10 cellular contexts compared by ENCODE assay signal in the genomic region with DNA sequence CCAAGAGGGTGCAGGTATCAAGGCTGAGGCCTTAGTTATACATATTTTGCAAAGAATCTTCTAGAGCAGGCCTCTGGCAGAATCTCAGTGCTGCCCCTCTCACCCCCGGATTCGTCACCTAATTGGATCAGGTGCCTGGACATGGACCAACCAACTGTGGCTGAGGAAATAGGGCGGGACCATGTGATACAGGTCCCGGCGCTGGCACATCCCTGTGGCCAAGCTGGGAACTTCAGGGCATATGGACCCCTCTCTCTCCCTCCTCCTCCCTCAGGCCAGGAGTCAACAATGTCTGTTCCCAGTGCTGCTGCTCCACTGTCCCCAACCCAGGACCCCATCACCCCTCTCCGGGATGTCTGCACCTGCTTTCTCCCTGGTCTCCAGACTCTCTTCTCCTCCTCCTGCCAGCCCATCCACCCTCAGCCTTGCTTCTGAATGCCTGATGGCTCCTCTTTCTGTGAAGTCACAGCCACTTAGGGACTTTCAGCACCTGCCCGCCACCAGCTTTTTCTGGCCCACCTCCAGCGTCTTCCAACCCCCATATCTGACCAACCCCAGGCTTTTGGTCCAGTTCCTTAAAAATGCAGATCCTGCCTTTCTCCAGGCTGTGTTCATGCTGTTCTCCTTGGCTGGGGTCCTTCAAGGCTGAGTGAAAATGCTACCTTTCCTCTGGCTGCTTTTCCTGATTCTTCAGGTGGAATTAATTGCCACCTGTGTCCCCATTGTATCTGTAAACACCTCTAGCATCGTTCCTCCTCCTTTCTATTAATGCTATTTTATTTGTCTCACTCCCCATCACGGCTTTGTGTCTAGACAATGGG. TPM values are rescaled to one million over a fixed set of nuclear protein-coding genes. Genes with fewer than 3 reads are reported as not detected.
A peak's percentile ranks its signal among the peaks of the same experiment; 100 is the strongest.
DNase-seq lines count a peak whose midpoint lies in the region; ATAC-seq, FAIRE-seq and TF ChIP-seq lines count a peak whose summit lies in the region.
"Had no signal": no experiment of that assay in that cellular context is flagged by ENCODE, and none has a peak within 500 bp of the region (broad histone marks: within the 10 kb centered on the region; RNA-seq: fewer than 3 reads in every experiment).

No MANE protein-coding gene starts in this region.

- H3K36me3 ChIP-seq in heart left ventricle, result no peaks in the 10 kb centered on the region

- ATAC-seq in left ventricle myocardium superior, result no peak
- ATAC-seq in heart left ventricle, result no peak
- no peak for ATAC-seq in GM19452 (IDR thresholded peaks at IDR 0.05; ENCODE audit: unreplicated experiment)
- ATAC-seq in GM18498 (IDR thresholded peaks at IDR 0.05; ENCODE audit: unreplicated experiment), result no peak

- H3K9me3 Mint-ChIP-seq in chondrocyte (ENCODE audit: low read depth), result no peaks in the 10 kb centered on the region

- DNase-seq in left ventricle myocardium superior (peak; percentile 6), heart left ventricle (no peak), NCI-H2171 treated with DMSO at 0.1 percent for 48 hours (lab: John Stamatoyannopoulos, UW) (peak; percentile 84), chondrocyte (ENCODE audit: low spot score) (peak; percentile 53), urothelium cell line (ENCODE audit: low spot score) (peak; percentile 48), lower leg skin (ENCODE audit: low spot score in 2 of 2) (no peak)

- H3K27ac Mint-ChIP-seq in chondrocyte (ENCODE audit: unreplicated experiment), result no peak overlapping the region

- H3K4me3 ChIP-seq in heart left ventricle, result no peak overlapping the region
- no peak overlapping the region for H3K4me3 ChIP-seq in lower leg skin (ENCODE audit: low read depth, poor library complexity, severe bottlenecking)
- H3K4me3 ChIP-seq: skin epidermis had no signal

- no peaks in the 10 kb centered on the region for H3K9me3 ChIP-seq in heart left ventricle

- peaks cover 8% of the 10 kb centered on the region for H3K4me1 Mint-ChIP-seq in chondrocyte (ENCODE audit: low read depth)

- intact Hi-C loops in left ventricle myocardium superior (cut with micrococcal nuclease) (no loop called here), heart left ventricle (cut with DNase I) (no loop called here), lower leg skin (cut with DNase I; ENCODE audit: low total_unique reads) (no loop called here)

- H3K27me3 ChIP-seq in heart left ventricle, result peaks cover 0 to 26% (median 0%) of the 10 kb centered on the region in 9 donors

- TF ChIP-seq CTCF in heart left ventricle (IDR thresholded peaks at IDR 0.05) (peak in 1 of 12 donors; percentile 19), chondrocyte (IDR thresholded peaks at IDR 0.05) (peak; percentile 45), lower leg skin (IDR thresholded peaks at IDR 0.05) (no peak)

- H3K36me3 Mint-ChIP-seq in chondrocyte (ENCODE audit: low read depth), result no peaks in the 10 kb centered on the region
- H3K36me3 Mint-ChIP-seq: brain had no signal

- H3K27me3 Mint-ChIP-seq in chondrocyte (ENCODE audit: low read depth), result peaks cover 20% of the 10 kb centered on the region

- H3K4me3 Mint-ChIP-seq in chondrocyte (ENCODE audit: unreplicated experiment), result no peak overlapping the region
- H3K4me3 Mint-ChIP-seq: brain had no signal

- no peak overlapping the region for H3K27ac ChIP-seq in heart left ventricle
- H3K27ac ChIP-seq: skin epidermis had no signal

- FAIRE-seq in urothelium cell line (lab: Jason Lieb, UNC), result no peak

- TF ChIP-seq POLR2A in heart left ventricle (IDR thresholded peaks at IDR 0.05) (no peak), lower leg skin (IDR thresholded peaks at IDR 0.05) (no peak)

- H3K4me1 ChIP-seq in heart left ventricle, result peaks cover 0 to 4% (median 0%) of the 10 kb centered on the region in 12 donors

- 51 to 59% (median 56%) methylated on average over 10 of the region's 10 CpGs for WGBS in heart left ventricle, 4 donors
- WGBS in lower leg skin, 2 donors, result 62 to 69% methylated on average over 10 of the region's 10 CpGs

RNA-seq across cellular contexts. Expression of gene MLN, which starts 19.0 kb away (rescaled TPM):
- total RNA-seq in left ventricle myocardium superior (not detected), heart left ventricle (not detected), chondrocyte (not detected in 3 replicates), lower leg skin (not detected)
- polyA plus RNA-seq in heart left ventricle, result not detected

RNA-seq across cellular contexts. Expression of gene LEMD2, which starts 33.9 kb away (rescaled TPM):
- total RNA-seq in left ventricle myocardium superior (22.5 TPM), heart left ventricle (10 to 100 TPM; 21.2 to 41.5 (median 25.7) TPM), chondrocyte (57.3 to 61.6 TPM (median 60.1 TPM) in 3 replicates), lower leg skin (10 to 100 TPM; 57.5 to 93.6 (median 68.1) TPM)
- 10 to 100 TPM; 29.9 to 51.3 TPM for polyA plus RNA-seq in heart left ventricle

Comparison
In these comparisons a context has a peak if more than half of its experiments do, and no peak if none do; other contexts are left out.
1. DNase-seq: peak in left ventricle myocardium superior (single experiment), NCI-H2171 treated with DMSO at 0.1 percent for 48 hours (single experiment), chondrocyte (single experiment) and urothelium cell line (single experiment); none in heart left ventricle (0 of 5) and lower leg skin (0 of 2).